Comparison of ENCODE assay signal across 11 cellular contexts in genomic region chr13:83449666-83450395, GRCh38.
A peak's percentile ranks its signal among the peaks of the same experiment; 100 is the strongest.
DNase-seq lines count a peak whose midpoint lies in the region; ATAC-seq and TF ChIP-seq lines count a peak whose summit lies in the region.
"Had no signal": no experiment of that assay in that cellular context is flagged by ENCODE, and none has a peak within 500 bp of the region (broad histone marks: within the 10 kb centered on the region; RNA-seq: fewer than 3 reads in every experiment).

No MANE protein-coding gene starts in this region.

- intact Hi-C loops in sciatic nerve (cut with DNase I), result no loop called here

- H3K4me1 Mint-ChIP-seq in osteocyte (ENCODE audit: unreplicated experiment), result peaks cover 14% of the 10 kb centered on the region

- no peaks in the 10 kb centered on the region for H4K20me1 ChIP-seq in OCI-LY3 (ENCODE audit: insufficient read depth, low read length)

- no peaks in the 10 kb centered on the region for H3K36me3 ChIP-seq in OCI-LY3 (replicated peaks; ENCODE audit: low read depth, low read length)
- H3K36me3 ChIP-seq in gastroesophageal sphincter, result no peaks in the 10 kb centered on the region

- H2AFZ ChIP-seq in OCI-LY3 (ENCODE audit: low read depth, low read length), result peak overlapping the region; percentile 81

- 47 to 60% methylated on average over 3 of the region's 3 CpGs for WGBS in gastroesophageal sphincter (ENCODE audit: low coverage in 1 of 2), 2 donors

- ATAC-seq in sciatic nerve (no peak), gastroesophageal sphincter (no peak)
- ATAC-seq: natural killer cell treated with Interleukin-12 subunit alpha and Interleukin-12 subunit beta and Interleukin-15 and Interleukin-18, amount 100 ng/mL, for 72 hours had no signal

- H3K27me3 ChIP-seq in OCI-LY3 (ENCODE audit: low read depth, low read length), result no peaks in the 10 kb centered on the region
- H3K27me3 ChIP-seq in gastroesophageal sphincter, result no peaks in the 10 kb centered on the region

- H3K9me3 ChIP-seq in OCI-LY3 (ENCODE audit: insufficient read depth, low read length) (peaks cover 9% of the 10 kb centered on the region; the same call in 1 of the 2 replicates), gastroesophageal sphincter (no peaks in the 10 kb centered on the region)

- no peak for TF ChIP-seq EP300 in gastroesophageal sphincter (IDR thresholded peaks at IDR 0.05)

- DNase-seq in EL, result peak; percentile 91
- peak; percentile 57 for DNase-seq in dedifferentiated amniotic fluid mesenchymal stem cell (ENCODE audit: extremely low spot score)
- no peak for DNase-seq in osteocyte (ENCODE audit: extremely low spot score, unreplicated experiment)
- no peak for DNase-seq in central memory CD4-positive, alpha-beta T cell
- no peak for DNase-seq in sciatic nerve (ENCODE audit: low spot score)
- no peak for DNase-seq in stimulated activated CD4-positive, alpha-beta T cell treated with anti-CD3 and anti-CD28 coated beads, Interleukin-4, amount 100 ng/mL, for 4 hours
- DNase-seq: anterior cingulate cortex, NCI-H2081 treated with DMSO at 0.1 percent for 48 hours had no signal

- peak overlapping the region; percentile 26 for H3K4me2 ChIP-seq in OCI-LY3 (ENCODE audit: low read length)

- TF ChIP-seq CTCF in OCI-LY3 (IDR thresholded peaks at IDR 0.05; ENCODE audit: low read depth, low read length), result no peak
- no peak for TF ChIP-seq CTCF in osteocyte (IDR thresholded peaks at IDR 0.05)
- no peak for TF ChIP-seq CTCF in gastroesophageal sphincter (IDR thresholded peaks at IDR 0.05)

- peak overlapping the region; percentile 61 for H3K27ac Mint-ChIP-seq in osteocyte (ENCODE audit: unreplicated experiment)
- H3K27ac Mint-ChIP-seq: natural killer cell treated with Interleukin-12 subunit alpha and Interleukin-12 subunit beta and Interleukin-15 and Interleukin-18, amount 100 ng/mL, for 72 hours had no signal

- H3K4me1 ChIP-seq in OCI-LY3 (ENCODE audit: low read length) (peaks cover 14% of the 10 kb centered on the region), gastroesophageal sphincter (no peaks in the 10 kb centered on the region)

- TF ChIP-seq POLR2A in gastroesophageal sphincter (IDR thresholded peaks at IDR 0.05), result no peak

- H3K9ac ChIP-seq in OCI-LY3 (ENCODE audit: low read length), result no peak overlapping the region

- H3K27ac ChIP-seq in OCI-LY3 (ENCODE audit: low read length), result 0 out of 2 replicates have a peak overlapping the region, but pooled peaks have one; percentile 7
- no peak overlapping the region for H3K27ac ChIP-seq in gastroesophageal sphincter

- H3K36me3 Mint-ChIP-seq in osteocyte (ENCODE audit: unreplicated experiment), result no peaks in the 10 kb centered on the region
- H3K36me3 Mint-ChIP-seq: natural killer cell treated with Interleukin-12 subunit alpha and Interleukin-12 subunit beta and Interleukin-15 and Interleukin-18, amount 100 ng/mL, for 72 hours had no signal

- no peaks in the 10 kb centered on the region for H3K27me3 Mint-ChIP-seq in osteocyte (ENCODE audit: unreplicated experiment)
- H3K27me3 Mint-ChIP-seq: natural killer cell treated with Interleukin-12 subunit alpha and Interleukin-12 subunit beta and Interleukin-15 and Interleukin-18, amount 100 ng/mL, for 72 hours had no signal

- H3K4me3 ChIP-seq in OCI-LY3 (ENCODE audit: low read length), result no peak overlapping the region
- H3K4me3 ChIP-seq in gastroesophageal sphincter, result no peak overlapping the region

- H3K9me3 Mint-ChIP-seq in osteocyte (ENCODE audit: unreplicated experiment), result no peaks in the 10 kb centered on the region

- H3K79me2 ChIP-seq in OCI-LY3 (ENCODE audit: low read length), result no peaks in the 10 kb centered on the region

- no peak overlapping the region for H3K4me3 Mint-ChIP-seq in osteocyte (ENCODE audit: unreplicated experiment)
- H3K4me3 Mint-ChIP-seq: natural killer cell treated with Interleukin-12 subunit alpha and Interleukin-12 subunit beta and Interleukin-15 and Interleukin-18, amount 100 ng/mL, for 72 hours had no signal

Comparison
In these comparisons a context has a peak if more than half of its experiments do, and no peak if none do; other contexts are left out.
1. DNase-seq: peak in EL (single experiment) and dedifferentiated amniotic fluid mesenchymal stem cell (single experiment); none in osteocyte (single experiment), central memory CD4-positive, alpha-beta T cell (single experiment), sciatic nerve (single experiment) and stimulated activated CD4-positive, alpha-beta T cell treated with anti-CD3 and anti-CD28 coated beads, Interleukin-4, amount 100 ng/mL, for 4 hours (0 of 2).